Comparison of ENCODE assay signal across 2 cellular contexts in the genomic region with DNA sequence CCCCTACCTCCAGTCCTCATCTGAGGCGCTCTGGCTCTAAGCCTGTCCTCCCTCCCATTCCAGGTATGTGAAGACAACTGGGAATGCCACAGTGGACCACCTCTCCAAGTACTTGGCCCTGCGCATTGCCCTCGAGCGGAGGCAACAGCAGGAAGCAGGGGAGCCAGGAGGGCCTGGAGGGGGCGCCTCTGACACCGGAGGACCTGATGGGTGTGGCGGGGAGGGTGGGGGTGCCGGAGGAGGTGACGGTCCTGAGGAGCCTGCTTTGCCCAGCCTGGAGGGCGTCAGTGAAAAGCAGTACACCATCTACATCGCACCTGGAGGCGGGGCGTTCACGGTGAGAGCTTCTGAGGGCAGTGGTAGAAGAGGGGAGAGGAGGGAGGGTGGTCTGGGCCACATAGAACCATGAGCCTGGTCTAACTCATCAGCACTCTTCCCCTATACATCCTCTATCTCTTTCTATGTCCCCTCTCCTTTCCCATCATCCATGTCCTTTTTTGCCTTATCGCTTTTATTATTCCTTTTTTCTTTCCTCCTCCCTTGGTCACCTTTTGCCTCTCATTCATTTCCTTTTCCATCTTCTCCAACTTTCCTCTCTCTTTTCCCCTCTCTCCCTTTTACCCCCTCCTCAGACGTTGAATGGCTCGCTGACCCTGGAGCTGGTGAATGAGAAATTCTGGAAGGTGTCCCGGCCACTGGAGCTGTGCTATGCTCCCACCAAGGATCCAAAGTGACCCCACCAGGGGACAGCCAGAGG.
TF ChIP-seq lines count a peak whose summit lies in the region.

No MANE protein-coding gene starts in this region.

TF ChIP-seq in HCT116, 20 proteins besides CTCF, POLR2A, EP300 and RAD21:
- TF ChIP-seq CBX3 (IDR thresholded peaks at IDR 0.05; ENCODE audit: low read depth) (no peak), FOSL1 (IDR thresholded peaks at IDR 0.05; ENCODE audit: low read depth) (no peak), ZNF274 (IDR thresholded peaks at IDR 0.05; ENCODE audit: low read depth, low read length) (no peak), POLR2AphosphoS5 (IDR thresholded peaks at IDR 0.05; ENCODE audit: low read depth, low read length) (no peak)
- TF ChIP-seq, protein P1, sequence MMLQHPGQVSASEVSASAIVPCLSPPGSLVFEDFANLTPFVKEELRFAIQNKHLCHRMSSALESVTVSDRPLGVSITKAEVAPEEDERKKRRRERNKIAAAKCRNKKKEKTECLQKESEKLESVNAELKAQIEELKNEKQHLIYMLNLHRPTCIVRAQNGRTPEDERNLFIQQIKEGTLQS (IDR thresholded peaks at IDR 0.05): no peak
- TF ChIP-seq, protein P2, sequence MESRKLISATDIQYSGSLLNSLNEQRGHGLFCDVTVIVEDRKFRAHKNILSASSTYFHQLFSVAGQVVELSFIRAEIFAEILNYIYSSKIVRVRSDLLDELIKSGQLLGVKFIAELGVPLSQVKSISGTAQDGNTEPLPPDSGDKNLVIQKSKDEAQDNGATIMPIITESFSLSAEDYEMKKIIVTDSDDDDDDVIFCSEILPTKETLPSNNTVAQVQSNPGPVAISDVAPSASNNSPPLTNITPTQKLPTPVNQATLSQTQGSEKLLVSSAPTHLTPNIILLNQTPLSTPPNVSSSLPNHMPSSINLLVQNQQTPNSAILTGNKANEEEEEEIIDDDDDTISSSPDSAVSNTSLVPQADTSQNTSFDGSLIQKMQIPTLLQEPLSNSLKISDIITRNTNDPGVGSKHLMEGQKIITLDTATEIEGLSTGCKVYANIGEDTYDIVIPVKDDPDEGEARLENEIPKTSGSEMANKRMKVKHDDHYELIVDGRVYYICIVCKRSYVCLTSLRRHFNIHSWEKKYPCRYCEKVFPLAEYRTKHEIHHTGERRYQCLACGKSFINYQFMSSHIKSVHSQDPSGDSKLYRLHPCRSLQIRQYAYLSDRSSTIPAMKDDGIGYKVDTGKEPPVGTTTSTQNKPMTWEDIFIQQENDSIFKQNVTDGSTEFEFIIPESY (IDR thresholded peaks at IDR 0.05; ENCODE audit: extremely low read depth, insufficient replicate concordance, low read length): no peak

TF ChIP-seq in GM12878, 131 proteins besides CTCF, POLR2A, EP300 and RAD21:
- TF ChIP-seq POLR2AphosphoS5 (IDR thresholded peaks at IDR 0.05; ENCODE audit: low read length) (peak; percentile 44; the same call in 1 of the 2 replicates), TBL1XR1 (IDR thresholded peaks at IDR 0.05; ENCODE audit: low read depth, low read length) (no peak)
